In the genomic region with DNA sequence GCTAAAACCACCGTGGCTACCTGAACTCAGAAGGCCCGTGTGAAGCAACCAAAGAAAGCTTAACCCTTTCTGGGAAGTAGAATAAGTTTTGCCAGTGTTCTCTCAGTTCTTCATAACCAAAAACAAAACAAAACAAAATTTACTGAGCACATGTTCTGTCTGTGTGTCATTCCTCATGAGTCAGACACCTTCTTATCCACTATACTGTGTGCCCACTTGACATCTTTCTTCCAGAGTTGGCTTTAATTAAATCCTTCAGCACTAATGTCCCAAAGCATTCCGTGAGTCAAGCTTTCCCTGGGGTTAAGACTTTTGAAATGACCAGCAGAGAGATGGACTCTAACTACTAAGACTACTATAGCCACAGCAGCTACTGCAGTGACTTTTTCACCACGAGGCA, we compare ENCODE assay signal across 11 cellular contexts.
A peak's percentile ranks its signal among the peaks of the same experiment; 100 is the strongest.
DNase-seq lines count a peak whose midpoint lies in the region; ATAC-seq and TF ChIP-seq lines count a peak whose summit lies in the region.
"Had no signal": no experiment of that assay in that cellular context is flagged by ENCODE, and none has a peak within 500 bp of the region (broad histone marks: within the 10 kb centered on the region; RNA-seq: fewer than 3 reads in every experiment).

No MANE protein-coding gene starts in this region.

- CTCF ChIA-PET in SK-N-SH (lab: Yijun Ruan, JAX): interaction anchor here (1.3 to 2.5 kb wide), 2 partner anchors 8 to 10 kb away, joined by 3 to 9 read pairs; no protein-coding TSS in a partner anchor

- peak overlapping the region; percentile 46; the same call in 1 of the 2 replicates for H3K9ac ChIP-seq in SK-N-SH

- POLR2A ChIA-PET in SK-N-SH (lab: Yijun Ruan, JAX): no interaction called here

- H3K9me3 ChIP-seq in SK-N-SH (0 out of 2 replicates have a peak, but pooled peaks cover 3% of the 10 kb centered on the region), spleen (peaks cover 0 to 1% (median 0%) of the 10 kb centered on the region in 8 donors), body of pancreas (no peaks in the 10 kb centered on the region)
- H3K9me3 ChIP-seq: neutrophil had no signal

- no peak for DNase-seq in SK-N-SH
- DNase-seq in fibroblast of gingiva (ENCODE audit: low read depth): peak; percentile 32
- no peak for DNase-seq in spleen
- DNase-seq in COLO829 (ENCODE audit: low spot score): no peak
- no peak for DNase-seq in body of pancreas
- DNase-seq: foreskin melanocyte, OCI-M1 had no signal

- 24% methylated on average over 4 of the region's 4 CpGs for WGBS in SK-N-SH (ENCODE audit: low lambda C conversion rate)
- whole genome bisulfite sequencing in spleen, 5 donors: 43 to 53% (median 50%) methylated on average over 4 of the region's 4 CpGs
- 50 to 67% methylated on average over 4 of the region's 4 CpGs for WGBS in body of pancreas, 2 donors

- intact Hi-C loops in spleen (cut with DNase I; ENCODE audit: low total_unique reads) (no loop called here), body of pancreas (cut with DNase I) (no loop called here)

- TF ChIP-seq RAD21 in SK-N-SH (IDR thresholded peaks at IDR 0.05; ENCODE audit: low read length): no peak

- H4K20me1 ChIP-seq in SK-N-SH (ENCODE audit: insufficient read depth): no peaks in the 10 kb centered on the region

- H3K27me3 ChIP-seq in SK-N-SH (ENCODE audit: insufficient read depth): no peaks in the 10 kb centered on the region
- no peaks in the 10 kb centered on the region for H3K27me3 ChIP-seq in spleen (replicated peaks in 1 of 7)
- H3K27me3 ChIP-seq in body of pancreas: no peaks in the 10 kb centered on the region

- no peak overlapping the region for H2AFZ ChIP-seq in SK-N-SH (ENCODE audit: low read depth)

- H3K36me3 ChIP-seq in SK-N-SH (replicated peaks in 1 of 2; ENCODE audit: control insufficient read depth in 1 of 2, insufficient read depth in 2 of 2, low read length in 1 of 2) (peaks cover 0 to 2% of the 10 kb centered on the region in 2 experiments), spleen (no peaks in the 10 kb centered on the region), body of pancreas (replicated peaks in 1 of 2; ENCODE audit: insufficient read depth in 1 of 2, low read depth in 2 of 2) (no peaks in the 10 kb centered on the region)
- H3K36me3 ChIP-seq: neutrophil had no signal

- H3K27ac ChIP-seq in SK-N-SH (ENCODE audit: low read depth in 2 of 2, low read length in 1 of 2): peak overlapping the region in 1 of 2 experiments; percentile 89; a peak in 2 of 4 replicates
- peak overlapping the region in 5 of 8 donors; percentile 6 to 42 (median 24) for H3K27ac ChIP-seq in spleen
- H3K27ac ChIP-seq in body of pancreas: peak overlapping the region in 2 of 4 donors; percentile 50 to 79
- H3K27ac ChIP-seq: neutrophil had no signal

- H3K4me1 ChIP-seq in SK-N-SH (ENCODE audit: control insufficient read depth in 1 of 2, insufficient read depth in 2 of 2, low read depth in 1 of 2, low read length in 1 of 2) (peaks cover 0 to 8% of the 10 kb centered on the region in 2 experiments; a peak in 2 of 4 replicates), spleen (peaks cover 0 to 24% (median 4%) of the 10 kb centered on the region in 6 donors), body of pancreas (peaks cover 24% of the 10 kb centered on the region)

- peak overlapping the region; percentile 69 for H3K4me2 ChIP-seq in SK-N-SH

- no peaks in the 10 kb centered on the region for H3K9me2 ChIP-seq in SK-N-SH

- peak in 1 of 2 experiments; percentile 15; a peak in 1 of 4 replicates for TF ChIP-seq EP300 in SK-N-SH (IDR thresholded peaks at IDR 0.05; ENCODE audit: borderline replicate concordance in 1 of 2, low read depth in 1 of 2, low read length in 1 of 2)

- peaks cover 80% of the 10 kb centered on the region for H3K79me2 ChIP-seq in SK-N-SH (ENCODE audit: insufficient read depth)

- ATAC-seq in GM18502 (IDR thresholded peaks at IDR 0.05; ENCODE audit: poor library complexity, unreplicated experiment) (peak; percentile 24), GM19397 (IDR thresholded peaks at IDR 0.05; ENCODE audit: unreplicated experiment) (no peak), GM18498 (IDR thresholded peaks at IDR 0.05; ENCODE audit: unreplicated experiment) (no peak), body of pancreas (no peak)

- no peak for TF ChIP-seq POLR2A in spleen (IDR thresholded peaks at IDR 0.05)
- TF ChIP-seq POLR2A in body of pancreas (IDR thresholded peaks at IDR 0.05): no peak

- H3F3A ChIP-seq in SK-N-SH (replicated peaks; ENCODE audit: insufficient read depth): peaks cover 33% of the 10 kb centered on the region

- H3K4me3 ChIP-seq in SK-N-SH (ENCODE audit: low read depth in 2 of 2, low read length in 1 of 2) (no peak overlapping the region), spleen (no peak overlapping the region), body of pancreas (no peak overlapping the region)

- TF ChIP-seq CTCF in SK-N-SH (IDR thresholded peaks at IDR 0.05) (no peak), spleen (IDR thresholded peaks at IDR 0.05 in 8 of 11, conservative IDR thresholded peaks at IDR 0.05 in 3 of 11) (no peak), body of pancreas (IDR thresholded peaks at IDR 0.05) (no peak)

TF ChIP-seq in SK-N-SH, 30 proteins besides CTCF, POLR2A, EP300 and RAD21:
- peak; percentile 74; the same call in 1 of the 2 replicates for TF ChIP-seq FOSL2 (IDR thresholded peaks at IDR 0.05; ENCODE audit: borderline replicate concordance, low read depth)
- TF ChIP-seq, protein P1, sequence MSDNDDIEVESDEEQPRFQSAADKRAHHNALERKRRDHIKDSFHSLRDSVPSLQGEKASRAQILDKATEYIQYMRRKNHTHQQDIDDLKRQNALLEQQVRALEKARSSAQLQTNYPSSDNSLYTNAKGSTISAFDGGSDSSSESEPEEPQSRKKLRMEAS (IDR thresholded peaks at IDR 0.05; ENCODE audit: low read depth): peak; percentile 67
- TF ChIP-seq SIN3A (IDR thresholded peaks at IDR 0.05; ENCODE audit: borderline replicate concordance, low read depth, low read length): peak; percentile 44; the same call in 1 of the 2 replicates
- TF ChIP-seq, protein P2, sequence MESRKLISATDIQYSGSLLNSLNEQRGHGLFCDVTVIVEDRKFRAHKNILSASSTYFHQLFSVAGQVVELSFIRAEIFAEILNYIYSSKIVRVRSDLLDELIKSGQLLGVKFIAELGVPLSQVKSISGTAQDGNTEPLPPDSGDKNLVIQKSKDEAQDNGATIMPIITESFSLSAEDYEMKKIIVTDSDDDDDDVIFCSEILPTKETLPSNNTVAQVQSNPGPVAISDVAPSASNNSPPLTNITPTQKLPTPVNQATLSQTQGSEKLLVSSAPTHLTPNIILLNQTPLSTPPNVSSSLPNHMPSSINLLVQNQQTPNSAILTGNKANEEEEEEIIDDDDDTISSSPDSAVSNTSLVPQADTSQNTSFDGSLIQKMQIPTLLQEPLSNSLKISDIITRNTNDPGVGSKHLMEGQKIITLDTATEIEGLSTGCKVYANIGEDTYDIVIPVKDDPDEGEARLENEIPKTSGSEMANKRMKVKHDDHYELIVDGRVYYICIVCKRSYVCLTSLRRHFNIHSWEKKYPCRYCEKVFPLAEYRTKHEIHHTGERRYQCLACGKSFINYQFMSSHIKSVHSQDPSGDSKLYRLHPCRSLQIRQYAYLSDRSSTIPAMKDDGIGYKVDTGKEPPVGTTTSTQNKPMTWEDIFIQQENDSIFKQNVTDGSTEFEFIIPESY (IDR thresholded peaks at IDR 0.05; ENCODE audit: borderline replicate concordance, low read depth): no peak
- TF ChIP-seq RXRA (IDR thresholded peaks at IDR 0.05; ENCODE audit: borderline replicate concordance, low read depth): no peak
- peak; percentile 43 for TF ChIP-seq JUND (IDR thresholded peaks at IDR 0.05)
- TF ChIP-seq, protein P3, sequence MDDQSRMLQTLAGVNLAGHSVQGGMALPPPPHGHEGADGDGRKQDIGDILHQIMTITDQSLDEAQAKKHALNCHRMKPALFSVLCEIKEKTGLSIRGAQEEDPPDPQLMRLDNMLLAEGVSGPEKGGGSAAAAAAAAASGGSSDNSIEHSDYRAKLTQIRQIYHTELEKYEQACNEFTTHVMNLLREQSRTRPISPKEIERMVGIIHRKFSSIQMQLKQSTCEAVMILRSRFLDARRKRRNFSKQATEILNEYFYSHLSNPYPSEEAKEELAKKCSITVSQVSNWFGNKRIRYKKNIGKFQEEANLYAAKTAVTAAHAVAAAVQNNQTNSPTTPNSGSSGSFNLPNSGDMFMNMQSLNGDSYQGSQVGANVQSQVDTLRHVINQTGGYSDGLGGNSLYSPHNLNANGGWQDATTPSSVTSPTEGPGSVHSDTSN (IDR thresholded peaks at IDR 0.05): peak; percentile 42
- peak; percentile 64 for TF ChIP-seq TCF12 (IDR thresholded peaks at IDR 0.05)
TF ChIP-seq in SK-N-SH: peak in this region for 6.
